Comparison of ENCODE assay signal across 16 cellular contexts in genomic region chrX:43313035-43313434, GRCh38.
DNase-seq lines count a peak whose midpoint lies in the region; ATAC-seq and TF ChIP-seq lines count a peak whose summit lies in the region.
"Had no signal": no experiment of that assay in that cellular context is flagged by ENCODE, and none has a peak within 500 bp of the region (broad histone marks: within the 10 kb centered on the region; RNA-seq: fewer than 3 reads in every experiment).

No MANE protein-coding gene starts in this region.

- H3K9ac ChIP-seq in colonic mucosa (ENCODE audit: low read depth in 2 of 2, low read length in 2 of 2), result no peak overlapping the region
- H3K9ac ChIP-seq: BLaER1 had no signal

- H3K4me1 ChIP-seq in colonic mucosa (no peaks in the 10 kb centered on the region), mucosa of descending colon (ENCODE audit: low read depth) (no peaks in the 10 kb centered on the region)
- H3K4me1 ChIP-seq: BLaER1, HAP-1 had no signal

- H3K27me3 ChIP-seq in colonic mucosa, result no peaks in the 10 kb centered on the region

- no peak for TF ChIP-seq EP300 in Ishikawa (IDR thresholded peaks at IDR 0.05; ENCODE audit: borderline replicate concordance)

- DNase-seq in COLO829 (ENCODE audit: low spot score), result peak; percentile 3
- DNase-seq in colonic mucosa, result no peak
- DNase-seq in mucosa of descending colon, result no peak
- no peak for DNase-seq in mesenteric fat pad (ENCODE audit: low spot score)
- DNase-seq in SW480 (ENCODE audit: low spot score), result no peak
- DNase-seq in dedifferentiated amniotic fluid mesenchymal stem cell (ENCODE audit: extremely low spot score), result no peak
- DNase-seq: CD8-positive, alpha-beta memory T cell; MV-4-11; NCI-H1694 treated with DMSO at 0.1 percent for 48 hours; NCI-H2227 treated with DMSO at 0.1 percent for 48 hours; NCI-H524; NCI-H82; SHP77 treated with DMSO at 0.1 percent for 48 hours had no signal

- TF ChIP-seq CTCF in colonic mucosa (IDR thresholded peaks at IDR 0.05) (no peak), mucosa of descending colon (IDR thresholded peaks at IDR 0.05) (no peak)

- no peaks in the 10 kb centered on the region for H3K36me3 ChIP-seq in colonic mucosa
- H3K36me3 ChIP-seq in mucosa of descending colon (ENCODE audit: low read depth), result no peaks in the 10 kb centered on the region
- H3K36me3 ChIP-seq: BLaER1, HAP-1 had no signal

- intact Hi-C loops in colonic mucosa (cut with DNase I) (no loop called here), mucosa of descending colon (cut with DNase I, micrococcal nuclease) (no loop called here)

- no peaks in the 10 kb centered on the region for H3K9me3 ChIP-seq in colonic mucosa
- no peaks in the 10 kb centered on the region for H3K9me3 ChIP-seq in mucosa of descending colon
- H3K9me3 ChIP-seq: BLaER1, HAP-1 had no signal

- ATAC-seq in mucosa of descending colon, result peak; percentile 86

- H3K27ac ChIP-seq in colonic mucosa, result peak overlapping the region; percentile 6
- H3K27ac ChIP-seq: BLaER1 had no signal

- TF ChIP-seq RAD21 in Ishikawa (IDR thresholded peaks at IDR 0.05; ENCODE audit: low read depth), result no peak

- H3K4me3 ChIP-seq in colonic mucosa (no peak overlapping the region), mucosa of descending colon (no peak overlapping the region)
- H3K4me3 ChIP-seq: BLaER1, HAP-1 had no signal

TF ChIP-seq in Ishikawa, 13 proteins besides CTCF, POLR2A, EP300 and RAD21:
- no peak for TF ChIP-seq EGR1 (IDR thresholded peaks at IDR 0.05)
- peak; percentile 59; the same call in 1 of the 2 replicates for TF ChIP-seq CEBPB (IDR thresholded peaks at IDR 0.05)
TF ChIP-seq in Ishikawa: peak in this region for 1.
